9 cellular contexts compared by ENCODE assay signal in the genomic region with DNA sequence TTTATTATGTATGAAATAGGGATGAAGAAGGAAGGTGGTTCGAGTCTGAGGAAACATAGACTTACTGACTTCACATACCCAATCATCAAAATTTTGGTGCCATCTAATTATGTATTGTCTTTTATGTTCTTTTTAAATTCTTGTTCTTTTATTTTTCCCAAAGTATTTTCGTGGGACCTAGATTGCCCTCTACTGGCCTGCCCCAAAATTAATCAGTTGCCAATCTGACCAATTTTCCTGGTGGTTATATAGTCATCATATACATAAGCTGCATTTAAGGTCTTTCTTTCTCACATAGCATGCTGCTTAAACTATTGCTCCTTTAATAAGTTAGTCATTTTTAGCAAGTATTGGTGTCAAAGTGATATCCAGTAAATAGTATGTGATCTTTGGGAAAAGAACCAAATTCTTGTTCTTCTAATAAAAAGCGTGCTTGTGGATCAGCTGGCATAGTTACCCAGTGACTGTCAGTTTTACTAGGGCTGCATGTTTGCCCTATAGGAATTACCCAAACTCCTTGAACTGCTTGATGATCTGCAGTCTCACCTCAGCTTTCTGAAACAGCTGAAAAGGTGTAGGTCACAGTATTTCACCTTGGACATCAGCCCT.
A peak's percentile ranks its signal among the peaks of the same experiment; 100 is the strongest.
DNase-seq lines count a peak whose midpoint lies in the region; ATAC-seq and TF ChIP-seq lines count a peak whose summit lies in the region.
"Had no signal": no experiment of that assay in that cellular context is flagged by ENCODE, and none has a peak within 500 bp of the region (broad histone marks: within the 10 kb centered on the region; RNA-seq: fewer than 3 reads in every experiment).

No MANE protein-coding gene starts in this region.

- no peak for TF ChIP-seq EP300 in neural cell (conservative IDR thresholded peaks at IDR 0.05; ENCODE audit: poor library complexity, severe bottlenecking)

- no peaks in the 10 kb centered on the region for H3F3A ChIP-seq in neural cell (ENCODE audit: insufficient read depth, low read length, poor library complexity, severe bottlenecking)

- TF ChIP-seq POLR2A in GM18505 (IDR thresholded peaks at IDR 0.05; ENCODE audit: borderline replicate concordance, extremely low read depth, insufficient read depth, insufficient read length) = no peak

- DNase-seq in NCI-H1092 treated with DMSO at 0.1 percent for 48 hours (lab: John Stamatoyannopoulos, UW) = peak; percentile 44
- no peak for DNase-seq in NCI-H1092 (lab: John Stamatoyannopoulos, UW)
- peak; percentile 5 for DNase-seq in MV-4-11 (lab: John Stamatoyannopoulos, UW)
- no peak for DNase-seq in chondrocyte (ENCODE audit: low spot score)
- no peak for DNase-seq in Caco-2

- H3K4me2 ChIP-seq in neural cell (ENCODE audit: low read length) = no peak overlapping the region

- no peak overlapping the region for H2AFZ ChIP-seq in neural cell (ENCODE audit: low read depth, low read length)

- H3K36me3 ChIP-seq in neural cell (ENCODE audit: insufficient read depth, low read length) (no peaks in the 10 kb centered on the region), Caco-2 (ENCODE audit: control insufficient read depth, insufficient read depth, low read length) (no peaks in the 10 kb centered on the region)

- H3K27me3 ChIP-seq in neural cell (ENCODE audit: insufficient read depth, low read depth, low read length) = no peaks in the 10 kb centered on the region
- H3K27me3 ChIP-seq in Caco-2 (replicated peaks; ENCODE audit: control insufficient read depth, insufficient read depth, low read length) = no peaks in the 10 kb centered on the region

- intact Hi-C loops in Caco-2 (cut with micrococcal nuclease; ENCODE audit: unreplicated experiment) = loop anchor here (1.0 kb wide), 1 partner anchor 273 kb away; no protein-coding TSS in a partner anchor

- ATAC-seq in GM18505 (IDR thresholded peaks at IDR 0.05; ENCODE audit: unreplicated experiment) (no peak), HG03025 (IDR thresholded peaks at IDR 0.05; ENCODE audit: low FRiP score, unreplicated experiment) (no peak)

- POLR2A ChIA-PET in Caco-2 (lab: Charles Lee) = no interaction called here

- no peak overlapping the region for H3K9ac ChIP-seq in neural cell (ENCODE audit: low read length)

- H3K4me1 ChIP-seq in Caco-2 = no peaks in the 10 kb centered on the region

- CTCF ChIA-PET in Caco-2 (lab: Charles Lee) = interaction anchor here (0.6 to 1.0 kb wide), 4 partner anchors 8 to 411 kb away, joined by 3 to 4 read pairs (median 3); no protein-coding TSS in a partner anchor

- H3K9me3 Mint-ChIP-seq in chondrocyte (ENCODE audit: low read depth) (no peaks in the 10 kb centered on the region), Caco-2 (ENCODE audit: unreplicated experiment) (no peaks in the 10 kb centered on the region)

- no peak overlapping the region for H3K4me3 ChIP-seq in neural cell (ENCODE audit: low read length)
- no peak overlapping the region for H3K4me3 ChIP-seq in Caco-2 (ENCODE audit: low read depth, low read length)

- H3K4me3 Mint-ChIP-seq in chondrocyte (ENCODE audit: unreplicated experiment) = no peak overlapping the region
- H3K4me3 Mint-ChIP-seq in Caco-2 (ENCODE audit: unreplicated experiment) = no peak overlapping the region

- H3K9me2 ChIP-seq in neural cell (ENCODE audit: insufficient read depth, low read length) = no peaks in the 10 kb centered on the region

- peak; percentile 64 for TF ChIP-seq RAD21 in neural cell (conservative IDR thresholded peaks at IDR 0.05)

- H3K9me3 ChIP-seq in neural cell (ENCODE audit: low read length) (no peaks in the 10 kb centered on the region), Caco-2 (no peaks in the 10 kb centered on the region)

- H3K27me3 Mint-ChIP-seq in chondrocyte (ENCODE audit: low read depth) (peaks cover 23% of the 10 kb centered on the region), Caco-2 (ENCODE audit: insufficient read depth, unreplicated experiment) (no peaks in the 10 kb centered on the region)

- no peaks in the 10 kb centered on the region for H3K36me3 Mint-ChIP-seq in chondrocyte (ENCODE audit: low read depth)
- H3K36me3 Mint-ChIP-seq in Caco-2 (ENCODE audit: insufficient read depth, unreplicated experiment) = no peaks in the 10 kb centered on the region

- TF ChIP-seq CTCF in chondrocyte (IDR thresholded peaks at IDR 0.05) (peak; percentile 84), neural cell (IDR thresholded peaks at IDR 0.05; ENCODE audit: poor library complexity, severe bottlenecking) (peak; percentile 61), Caco-2 (IDR thresholded peaks at IDR 0.05; ENCODE audit: insufficient read depth in 1 of 2, low read depth in 1 of 2, low read length in 1 of 2, severe bottlenecking in 1 of 2, unreplicated experiment in 1 of 2) (peak in 1 of 2 experiments; percentile 19)

- no peak overlapping the region for H3K27ac ChIP-seq in neural cell (ENCODE audit: low read length)
- H3K27ac ChIP-seq: epithelial cell of prostate had no signal

- no TSS peak for BruUV-seq in Caco-2 (replicated peaks; lab: Mats Ljungman, UMichigan)

- H3K27ac Mint-ChIP-seq in chondrocyte (ENCODE audit: unreplicated experiment) = no peak overlapping the region
- H3K27ac Mint-ChIP-seq in Caco-2 (ENCODE audit: unreplicated experiment) = no peak overlapping the region

- no peaks in the 10 kb centered on the region for H4K20me1 ChIP-seq in neural cell (ENCODE audit: insufficient read depth)

- no peaks in the 10 kb centered on the region for H3K79me2 ChIP-seq in neural cell (replicated peaks; ENCODE audit: insufficient read depth, low read length)

- H3K4me1 Mint-ChIP-seq in chondrocyte (ENCODE audit: low read depth) (no peaks in the 10 kb centered on the region), Caco-2 (ENCODE audit: low read depth, unreplicated experiment) (no peaks in the 10 kb centered on the region)

TF ChIP-seq in neural cell, 6 proteins besides CTCF, POLR2A, EP300 and RAD21:
- TF ChIP-seq REST (IDR thresholded peaks at IDR 0.05; ENCODE audit: borderline replicate concordance) (no peak), EZH2 (IDR thresholded peaks at IDR 0.05; ENCODE audit: borderline replicate concordance, insufficient read depth, low read length, poor library complexity, severe bottlenecking) (no peak), SMC3 (conservative IDR thresholded peaks at IDR 0.05; ENCODE audit: poor library complexity) (peak; percentile 66)

Comparison
In these comparisons a context has a peak if more than half of its experiments do, and no peak if none do; other contexts are left out.
1. DNase-seq: peak in NCI-H1092 treated with DMSO at 0.1 percent for 48 hours (single experiment) and MV-4-11 (single experiment); none in NCI-H1092 (single experiment), chondrocyte (single experiment) and Caco-2 (0 of 2).